Comparison of ENCODE assay signal across 26 cellular contexts in genomic region chr9:11038956-11039355, GRCh38.
DNase-seq lines count a peak whose midpoint lies in the region; ATAC-seq, FAIRE-seq and TF ChIP-seq lines count a peak whose summit lies in the region.
"Had no signal": no experiment of that assay in that cellular context is flagged by ENCODE, and none has a peak within 500 bp of the region (broad histone marks: within the 10 kb centered on the region; RNA-seq: fewer than 3 reads in every experiment).

No MANE protein-coding gene starts in this region.

- no peak overlapping the region for H2AK5ac ChIP-seq in H1 (ENCODE audit: low read depth, low read length)
- H2AK5ac ChIP-seq in mesendoderm (ENCODE audit: low read length), result no peak overlapping the region

- H3K18ac ChIP-seq in H1 (ENCODE audit: extremely low read depth, low read length) (no peak overlapping the region), mesendoderm (ENCODE audit: low read length) (no peak overlapping the region)

- H3K27ac ChIP-seq in HUES6 (ENCODE audit: low read depth, low read length), result peak overlapping the region; percentile 94
- no peak overlapping the region for H3K27ac ChIP-seq in H1 (ENCODE audit: low read depth, low read length)
- no peak overlapping the region for H3K27ac ChIP-seq in mesendoderm (ENCODE audit: low read depth, low read length)
- no peak overlapping the region for H3K27ac ChIP-seq in HepG2 (ENCODE audit: extremely low read length, insufficient read depth, low read length)
- H3K27ac ChIP-seq: GM23248, HL-60, SJCRH30 had no signal

- H4K8ac ChIP-seq in H1 (ENCODE audit: extremely low read depth, insufficient read depth, low read length) (no peak overlapping the region), mesendoderm (ENCODE audit: low read depth, low read length) (no peak overlapping the region)

- no peak for TF ChIP-seq EP300 in H1 (IDR thresholded peaks at IDR 0.05; ENCODE audit: borderline replicate concordance in 1 of 2, low read depth in 2 of 2, low read length in 2 of 2)
- TF ChIP-seq EP300 in HepG2 (IDR thresholded peaks at IDR 0.05; ENCODE audit: low read depth in 2 of 2, low read length in 2 of 2), result no peak
- no peak for TF ChIP-seq EP300 in HepG2 (CRISPR knock-in tag; IDR thresholded peaks at IDR 0.05; ENCODE audit: borderline replicate concordance)

- no peaks in the 10 kb centered on the region for H3K23me2 ChIP-seq in H1 (ENCODE audit: low read depth, low read length)

- POLR2A ChIA-PET in H1 (lab: Charles Lee; ENCODE audit: partially characterized antibody) (no interaction called here), HepG2 (lab: Yijun Ruan, JAX) (no interaction called here)

- in situ Hi-C loops in HepG2 (cut with HindIII; ENCODE audit: extremely low pct_ligation_motif_present, low pct_unique_long_range_greater_than_20kb), result no loop called here

- H2BK5ac ChIP-seq in H1 (ENCODE audit: low read depth, low read length) (no peak overlapping the region), mesendoderm (ENCODE audit: low read length) (no peak overlapping the region)

- no peak overlapping the region for H3K23ac ChIP-seq in H1 (ENCODE audit: insufficient read length)
- no peak overlapping the region for H3K23ac ChIP-seq in mesendoderm (ENCODE audit: low read length)

- BruUV-seq in HepG2 (replicated peaks; lab: Mats Ljungman, UMichigan), result no TSS peak

- no peaks in the 10 kb centered on the region for H3K4me1 Mint-ChIP-seq in activated CD8-positive, alpha-beta memory T cell treated with anti-CD3 and anti-CD28 coated beads, Interleukin-2, amount 10 ng/mL, durations not matched to agents 7 days and 5 days
- H3K4me1 Mint-ChIP-seq in T-helper 2 cell treated with Interferon-gamma antibody and Interleukin-4, amounts not matched to agents 5 μg/mL and 100 μg/mL, for 36 hours (ENCODE audit: low read depth), result no peaks in the 10 kb centered on the region

- no peak for ATAC-seq in activated CD8-positive, alpha-beta memory T cell treated with anti-CD3 and anti-CD28 coated beads, Interleukin-2, amount 10 ng/mL, durations not matched to agents 7 days and 5 days
- no peak for ATAC-seq in HepG2
- ATAC-seq: PC-3, SK-N-SH treated with all-trans-retinoic acid at 6 μM for 48 hours had no signal

- H2BK120ac ChIP-seq in H1 (replicated peaks; ENCODE audit: low read depth, low read length) (no peak overlapping the region), mesendoderm (ENCODE audit: low read depth, low read length) (no peak overlapping the region)

- H3K4me2 ChIP-seq in H1 (ENCODE audit: insufficient read depth in 1 of 2, low read depth in 2 of 2, low read length in 2 of 2) (no peak overlapping the region), mesendoderm (ENCODE audit: low read length) (no peak overlapping the region), HepG2 (ENCODE audit: low read depth, low read length) (no peak overlapping the region)

- H3K56ac ChIP-seq in H1 (replicated peaks; ENCODE audit: insufficient read length, low read depth, low read length), result no peak overlapping the region
- no peak overlapping the region for H3K56ac ChIP-seq in mesendoderm (ENCODE audit: low read length)

- DNase-seq in COLO829 (ENCODE audit: low spot score), result peak; percentile 4
- DNase-seq in H1 (ENCODE audit: low read depth in 1 of 2, low spot score in 2 of 2), result peak in 1 of 2 experiments; percentile 2
- peak; percentile 36 for DNase-seq in mesendoderm
- no peak for DNase-seq in activated CD8-positive, alpha-beta memory T cell treated with anti-CD3 and anti-CD28 coated beads, Interleukin-2, amount 10 ng/mL, durations not matched to agents 7 days and 5 days
- DNase-seq in T-helper 2 cell treated with Interferon-gamma antibody and Interleukin-4, amounts not matched to agents 5 μg/mL and 100 μg/mL, for 36 hours (ENCODE audit: low spot score), result no peak
- no peak for DNase-seq in HepG2 (ENCODE audit: low spot score)
- DNase-seq: 8988T; GM23248; HCEC 1CT; IMR-90; KG1; MM.1S; NCI-H1048; NCI-H1417; NCI-H1694; NCI-H2029 treated with DMSO at 0.1 percent for 48 hours; NCI-H446 treated with DMSO at 0.1 percent for 48 hours; NCI-H526; NCI-H82; NK-92 treated with Interleukin-12 subunit alpha and Interleukin-12 subunit beta, amount 100 ng/mL, for 24 hours; PC-3; SJCRH30 had no signal

- no peak overlapping the region for H3K4me3 ChIP-seq in HUES6 (ENCODE audit: low read depth, low read length)
- no peak overlapping the region for H3K4me3 ChIP-seq in H1 (ENCODE audit: extremely low read depth in 1 of 4, insufficient read depth in 2 of 4, low read depth in 3 of 4, low read length in 4 of 4)
- no peak overlapping the region for H3K4me3 ChIP-seq in mesendoderm (ENCODE audit: low read length)
- no peak overlapping the region for H3K4me3 ChIP-seq in HepG2 (replicated peaks in 1 of 3; ENCODE audit: insufficient read depth in 1 of 3, low read depth in 2 of 3, low read length in 3 of 3)
- H3K4me3 ChIP-seq: GM23248, SJCRH30 had no signal

- H4K91ac ChIP-seq in H1 (replicated peaks; ENCODE audit: insufficient read length, low read length), result no peak overlapping the region

- peak overlapping the region; percentile 50 for H3K9ac ChIP-seq in HUES6 (ENCODE audit: low read length)
- H3K9ac ChIP-seq in H1 (replicated peaks in 1 of 4; ENCODE audit: extremely low read depth in 1 of 4, low read depth in 3 of 4, low read length in 3 of 4), result no peak overlapping the region
- H3K9ac ChIP-seq in mesendoderm (ENCODE audit: low read length), result no peak overlapping the region
- H3K9ac ChIP-seq in HepG2 (ENCODE audit: insufficient read depth, low read depth, low read length), result no peak overlapping the region
- H3K9ac ChIP-seq: GM23248 had no signal

- H3K27me3 ChIP-seq in HUES6 (ENCODE audit: control insufficient read depth, insufficient read depth, low read length) (no peaks in the 10 kb centered on the region), H1 (replicated peaks in 1 of 4; ENCODE audit: control insufficient read depth in 3 of 4, extremely low read depth in 1 of 4, insufficient read depth in 3 of 4, low read length in 3 of 4) (no peaks in the 10 kb centered on the region), mesendoderm (ENCODE audit: insufficient read depth, low read length, poor library complexity) (no peaks in the 10 kb centered on the region), HepG2 (ENCODE audit: control insufficient read depth in 1 of 2, insufficient read depth in 2 of 2, low read length in 2 of 2) (no peaks in the 10 kb centered on the region)
- H3K27me3 ChIP-seq: SJCRH30 had no signal

- intact Hi-C loops in HepG2 (cut with micrococcal nuclease; ENCODE audit: unreplicated experiment), result no loop called here

- H3K4me3 Mint-ChIP-seq in activated CD8-positive, alpha-beta memory T cell treated with anti-CD3 and anti-CD28 coated beads, Interleukin-2, amount 10 ng/mL, durations not matched to agents 7 days and 5 days, result no peak overlapping the region
- H3K4me3 Mint-ChIP-seq in T-helper 2 cell treated with Interferon-gamma antibody and Interleukin-4, amounts not matched to agents 5 μg/mL and 100 μg/mL, for 36 hours, result no peak overlapping the region

- H2BK15ac ChIP-seq in H1 (ENCODE audit: low read length), result no peak overlapping the region
- no peak overlapping the region for H2BK15ac ChIP-seq in mesendoderm (replicated peaks; ENCODE audit: low read depth)

- H3K4me1 ChIP-seq in HUES6 (ENCODE audit: control insufficient read depth, insufficient read depth, low read length) (peaks cover 26% of the 10 kb centered on the region), H1 (replicated peaks in 1 of 4; ENCODE audit: control insufficient read depth in 3 of 4, insufficient read depth in 4 of 4, low read length in 3 of 4) (peaks cover 0 to 3% (median 0%) of the 10 kb centered on the region in 4 experiments; a peak in 4 of 7 replicates), mesendoderm (ENCODE audit: control insufficient read depth, low read depth, low read length) (no peaks in the 10 kb centered on the region), HepG2 (ENCODE audit: insufficient read depth, low read length) (no peaks in the 10 kb centered on the region)
- H3K4me1 ChIP-seq: SJCRH30 had no signal

- no peak overlapping the region for H2BK20ac ChIP-seq in H1 (ENCODE audit: low read length)

- H3K9me3 Mint-ChIP-seq in activated CD8-positive, alpha-beta memory T cell treated with anti-CD3 and anti-CD28 coated beads, Interleukin-2, amount 10 ng/mL, durations not matched to agents 7 days and 5 days (ENCODE audit: low read depth), result peaks cover 14% of the 10 kb centered on the region
- H3K9me3 Mint-ChIP-seq in T-helper 2 cell treated with Interferon-gamma antibody and Interleukin-4, amounts not matched to agents 5 μg/mL and 100 μg/mL, for 36 hours, result peaks cover 62% of the 10 kb centered on the region

- 88% methylated on average over 8 of the region's 8 CpGs; no CpG with 5 or more reads in 1 of the 2 experiments for WGBS in H1 (ENCODE audit: extremely low coverage in 1 of 2, insufficient coverage in 1 of 2, insufficient read length in 1 of 2, insufficient replicate concordance in 2 of 2, low coverage in 1 of 2, low lambda C conversion rate in 2 of 2, missing lambda C conversion rate in 1 of 2), 2 experiments
- WGBS in mesendoderm (ENCODE audit: extremely low coverage, insufficient coverage, low lambda C conversion rate), result no CpG with 5 or more reads among the region's 8 CpGs
- WGBS in HepG2 (ENCODE audit: low lambda C conversion rate), result 28% methylated on average over 8 of the region's 8 CpGs

- H2AFZ ChIP-seq in H1 (ENCODE audit: low read length) (no peak overlapping the region), HepG2 (ENCODE audit: low read length) (no peak overlapping the region)
- H2AFZ ChIP-seq: GM23248 had no signal

- FAIRE-seq in H1 (lab: Jason Lieb, UNC) (no peak), HepG2 (lab: Jason Lieb, UNC) (no peak)
- FAIRE-seq: D721Med had no signal

- no peaks in the 10 kb centered on the region for H3K36me3 ChIP-seq in HUES6 (ENCODE audit: control insufficient read depth, insufficient read depth, low read length)
- no peaks in the 10 kb centered on the region for H3K36me3 ChIP-seq in H1 (ENCODE audit: control insufficient read depth in 2 of 4, insufficient read depth in 4 of 4, low read length in 3 of 4)
- H3K36me3 ChIP-seq in mesendoderm (ENCODE audit: control insufficient read depth, insufficient read depth, low read length), result no peaks in the 10 kb centered on the region
- no peaks in the 10 kb centered on the region for H3K36me3 ChIP-seq in HepG2 (replicated peaks in 1 of 2; ENCODE audit: control insufficient read depth in 1 of 2, insufficient read depth in 2 of 2, low read length in 2 of 2)
- H3K36me3 ChIP-seq: SJCRH30 had no signal

- H3K79me2 ChIP-seq in H1 (ENCODE audit: control insufficient read depth in 1 of 2, insufficient read depth in 2 of 2, low read length in 2 of 2), result no peaks in the 10 kb centered on the region
- no peaks in the 10 kb centered on the region for H3K79me2 ChIP-seq in mesendoderm (ENCODE audit: control insufficient read depth, insufficient read depth, low read length)
- H3K79me2 ChIP-seq in HepG2 (ENCODE audit: insufficient read depth, low read length), result no peaks in the 10 kb centered on the region

- H3K14ac ChIP-seq in H1 (ENCODE audit: insufficient read length), result no peak overlapping the region

- no peak overlapping the region for H4K5ac ChIP-seq in H1 (ENCODE audit: insufficient read length, low read depth, low read length)
- no peak overlapping the region for H4K5ac ChIP-seq in mesendoderm (ENCODE audit: low read length)

- TF ChIP-seq CTCF in H1 (IDR thresholded peaks at IDR 0.05; ENCODE audit: control extremely low read depth in 1 of 3, insufficient read depth in 1 of 3, low read depth in 1 of 3, low read length in 3 of 3) (no peak), HepG2 (CRISPR knock-in tag; IDR thresholded peaks at IDR 0.05) (no peak)

- no peak for TF ChIP-seq RAD21 in H1 (IDR thresholded peaks at IDR 0.05 in 1 of 2, conservative IDR thresholded peaks at IDR 0.05 in 1 of 2; ENCODE audit: low read depth in 2 of 2, low read length in 2 of 2)
- TF ChIP-seq RAD21 in HepG2 (CRISPR knock-in tag; IDR thresholded peaks at IDR 0.05), result no peak

- no peak for TF ChIP-seq POLR2A in H1 (IDR thresholded peaks at IDR 0.05; ENCODE audit: control extremely low read depth in 1 of 2, low read depth in 2 of 2, low read length in 2 of 2)
- TF ChIP-seq POLR2A in HepG2 (IDR thresholded peaks at IDR 0.05; ENCODE audit: insufficient read depth in 1 of 2, low read depth in 2 of 2, low read length in 2 of 2), result no peak

- H4K20me1 ChIP-seq in H1 (replicated peaks in 1 of 2; ENCODE audit: control insufficient read depth in 1 of 2, insufficient read depth in 2 of 2, low read length in 2 of 2) (no peaks in the 10 kb centered on the region), HepG2 (ENCODE audit: insufficient read depth, low read length) (no peaks in the 10 kb centered on the region)

- no peak overlapping the region for H2BK12ac ChIP-seq in H1 (ENCODE audit: low read depth, low read length)

- H3K4ac ChIP-seq in H1 (replicated peaks; ENCODE audit: insufficient read length, low read depth, low read length) (no peak overlapping the region), mesendoderm (ENCODE audit: low read depth, low read length) (no peak overlapping the region)

- no peaks in the 10 kb centered on the region for H3K27me3 Mint-ChIP-seq in activated CD8-positive, alpha-beta memory T cell treated with anti-CD3 and anti-CD28 coated beads, Interleukin-2, amount 10 ng/mL, durations not matched to agents 7 days and 5 days
- no peaks in the 10 kb centered on the region for H3K27me3 Mint-ChIP-seq in T-helper 2 cell treated with Interferon-gamma antibody and Interleukin-4, amounts not matched to agents 5 μg/mL and 100 μg/mL, for 36 hours (ENCODE audit: low read depth)

- H3K9me3 ChIP-seq in HUES6 (ENCODE audit: control insufficient read depth, insufficient read depth, low read depth, low read length) (no peaks in the 10 kb centered on the region), H1 (ENCODE audit: insufficient read depth in 2 of 2, low read depth in 1 of 2, low read length in 1 of 2) (no peaks in the 10 kb centered on the region; a peak in 1 of 4 replicates), HepG2 (ENCODE audit: low read length) (peaks cover 88% of the 10 kb centered on the region)
- H3K9me3 ChIP-seq: SJCRH30 had no signal

- no peak overlapping the region for H3K27ac Mint-ChIP-seq in activated CD8-positive, alpha-beta memory T cell treated with anti-CD3 and anti-CD28 coated beads, Interleukin-2, amount 10 ng/mL, durations not matched to agents 7 days and 5 days
- no peak overlapping the region for H3K27ac Mint-ChIP-seq in T-helper 2 cell treated with Interferon-gamma antibody and Interleukin-4, amounts not matched to agents 5 μg/mL and 100 μg/mL, for 36 hours

- no peaks in the 10 kb centered on the region for H3K36me3 Mint-ChIP-seq in activated CD8-positive, alpha-beta memory T cell treated with anti-CD3 and anti-CD28 coated beads, Interleukin-2, amount 10 ng/mL, durations not matched to agents 7 days and 5 days
- no peaks in the 10 kb centered on the region for H3K36me3 Mint-ChIP-seq in T-helper 2 cell treated with Interferon-gamma antibody and Interleukin-4, amounts not matched to agents 5 μg/mL and 100 μg/mL, for 36 hours (ENCODE audit: low read depth)

- H3K79me1 ChIP-seq in H1 (ENCODE audit: low read depth, low read length), result no peaks in the 10 kb centered on the region
- no peaks in the 10 kb centered on the region for H3K79me1 ChIP-seq in mesendoderm (ENCODE audit: low read length)

- CTCF ChIA-PET in H1 (lab: Charles Lee; ENCODE audit: partially characterized antibody), result no interaction called here
- CTCF ChIA-PET in activated CD8-positive, alpha-beta memory T cell treated with anti-CD3 and anti-CD28 coated beads, Interleukin-2, amount 10 ng/mL, durations not matched to agents 7 days and 5 days (lab: Charles Lee), result no interaction called here
- CTCF ChIA-PET in HepG2 (lab: Yijun Ruan, JAX; ENCODE audit: low intra/inter-chr PET ratio, low total read pairs), result no interaction called here

Comparison
In these comparisons a context has a peak if more than half of its experiments do, and no peak if none do; other contexts are left out.
1. DNase-seq: peak in COLO829 (single experiment) and mesendoderm (single experiment); none in activated CD8-positive, alpha-beta memory T cell treated with anti-CD3 and anti-CD28 coated beads, Interleukin-2, amount 10 ng/mL, durations not matched to agents 7 days and 5 days (single experiment), T-helper 2 cell treated with Interferon-gamma antibody and Interleukin-4, amounts not matched to agents 5 μg/mL and 100 μg/mL, for 36 hours (single experiment) and HepG2 (single experiment).